Comparison of ENCODE assay signal across 8 cellular contexts in genomic region chr1:212608956-212609700, GRCh38. TPM values are rescaled to one million over a fixed set of nuclear protein-coding genes. Genes with fewer than 3 reads are reported as not detected.
DNase-seq lines count a peak whose midpoint lies in the region; ATAC-seq and TF ChIP-seq lines count a peak whose summit lies in the region.

No MANE protein-coding gene starts in this region.

- ATAC-seq in GM18519 (IDR thresholded peaks at IDR 0.05; ENCODE audit: low FRiP score, unreplicated experiment) (peak; percentile 1), HG03196 (IDR thresholded peaks at IDR 0.05; ENCODE audit: unreplicated experiment) (peak; percentile 5)
- ATAC-seq in activated naive CD8-positive, alpha-beta T cell treated with anti-CD3 and anti-CD28 coated beads, Interleukin-2, amount 50 U/mL, for 24 hours, result peak; percentile 5

- CTCF ChIA-PET in AG04450 (lab: Charles Lee), result interaction anchor here (0.6 to 2.8 kb wide), 16 partner anchors 12 to 1514 kb away, joined by 3 to 16 read pairs (median 4); no protein-coding TSS in a partner anchor

- TF ChIP-seq CTCF in AG04450 (IDR thresholded peaks at IDR 0.05; ENCODE audit: low read depth, low read length) (peak; percentile 67), left ventricle myocardium inferior (IDR thresholded peaks at IDR 0.05; ENCODE audit: borderline replicate concordance) (peak; percentile 64), progenitor cell of endocrine pancreas (IDR thresholded peaks at IDR 0.05; ENCODE audit: unreplicated experiment) (peak; percentile 86)

- DNase-seq in AG04450 (ENCODE audit: low read depth, low spot score), result no peak
- DNase-seq in RKO (ENCODE audit: low spot score), result peak; percentile 46
- DNase-seq in activated naive CD8-positive, alpha-beta T cell treated with anti-CD3 and anti-CD28 coated beads, Interleukin-2, amount 50 U/mL, for 24 hours, result peak; percentile 61
- DNase-seq in left ventricle myocardium inferior, result peak; percentile 47
- peak; percentile 77 for DNase-seq in progenitor cell of endocrine pancreas (ENCODE audit: low spot score, unreplicated experiment)
- no peak for DNase-seq in NCI-H226

- H3K9me3 ChIP-seq in AG04450 (ENCODE audit: control insufficient read depth, insufficient read depth, low read length) (peaks cover 6% of the 10 kb centered on the region; the same call in 1 of the 2 replicates), left ventricle myocardium inferior (replicated peaks) (no peaks in the 10 kb centered on the region)

- H3K4me1 ChIP-seq in left ventricle myocardium inferior, result peaks cover 76% of the 10 kb centered on the region

- peak overlapping the region; percentile 87 for H3K27ac Mint-ChIP-seq in activated naive CD8-positive, alpha-beta T cell treated with anti-CD3 and anti-CD28 coated beads, Interleukin-2, amount 50 U/mL, for 24 hours
- H3K27ac Mint-ChIP-seq in progenitor cell of endocrine pancreas, result peak overlapping the region; percentile 97

- peak overlapping the region; percentile 91 for H3K4me3 Mint-ChIP-seq in activated naive CD8-positive, alpha-beta T cell treated with anti-CD3 and anti-CD28 coated beads, Interleukin-2, amount 50 U/mL, for 24 hours
- peak overlapping the region; percentile 73 for H3K4me3 Mint-ChIP-seq in progenitor cell of endocrine pancreas (ENCODE audit: low read depth)

- peaks cover 61% of the 10 kb centered on the region for H3K4me1 Mint-ChIP-seq in activated naive CD8-positive, alpha-beta T cell treated with anti-CD3 and anti-CD28 coated beads, Interleukin-2, amount 50 U/mL, for 24 hours
- H3K4me1 Mint-ChIP-seq in progenitor cell of endocrine pancreas (ENCODE audit: low read depth), result peaks cover 33% of the 10 kb centered on the region

- peaks cover 22% of the 10 kb centered on the region for H3K36me3 Mint-ChIP-seq in activated naive CD8-positive, alpha-beta T cell treated with anti-CD3 and anti-CD28 coated beads, Interleukin-2, amount 50 U/mL, for 24 hours (ENCODE audit: low read depth)
- peaks cover 1% of the 10 kb centered on the region for H3K36me3 Mint-ChIP-seq in progenitor cell of endocrine pancreas (ENCODE audit: insufficient read depth)

- peaks cover 43% of the 10 kb centered on the region for H3K27me3 Mint-ChIP-seq in activated naive CD8-positive, alpha-beta T cell treated with anti-CD3 and anti-CD28 coated beads, Interleukin-2, amount 50 U/mL, for 24 hours
- peaks cover 58% of the 10 kb centered on the region for H3K27me3 Mint-ChIP-seq in progenitor cell of endocrine pancreas

- no peaks in the 10 kb centered on the region for H3K36me3 ChIP-seq in left ventricle myocardium inferior

- H3K27me3 ChIP-seq in AG04450 (ENCODE audit: control insufficient read depth, insufficient read depth, low read length) (peaks cover 41% of the 10 kb centered on the region), left ventricle myocardium inferior (ENCODE audit: low read depth) (peaks cover 23% of the 10 kb centered on the region)

- H3K4me3 ChIP-seq in AG04450 (ENCODE audit: low read depth, low read length) (peak overlapping the region; percentile 79), left ventricle myocardium inferior (peak overlapping the region; percentile 86)

- intact Hi-C loops in left ventricle myocardium inferior (cut with micrococcal nuclease), result no loop called here

- H3K9me3 Mint-ChIP-seq in activated naive CD8-positive, alpha-beta T cell treated with anti-CD3 and anti-CD28 coated beads, Interleukin-2, amount 50 U/mL, for 24 hours, result no peaks in the 10 kb centered on the region
- no peaks in the 10 kb centered on the region for H3K9me3 Mint-ChIP-seq in progenitor cell of endocrine pancreas (ENCODE audit: low read depth)

- POLR2A ChIA-PET in AG04450 (lab: Yijun Ruan, JAX), result interaction anchor here (0.6 to 1.8 kb wide), 28 partner anchors 9 to 640 kb away, joined by 3 to 45 read pairs (median 6); partner anchors contain the start of genes FLVCR1, NSL1 and TATDN3

- H3K27ac ChIP-seq in AG04450 (ENCODE audit: low read depth, low read length), result peak overlapping the region; percentile 96
- H3K27ac ChIP-seq in left ventricle myocardium inferior (replicated peaks), result peak overlapping the region; percentile 98

RNA-seq across cellular contexts. Expression of gene ATF3, which starts 0.6 kb away (rescaled TPM):
- 5.5 TPM in 2 replicates for polyA plus RNA-seq in AG04450 (2011; rRNA removed)
- 9.8 and 21.2 TPM in 2 replicates for polyA minus RNA-seq in AG04450 (2011; rRNA and poly(A)+ RNA removed)
- total RNA-seq in left ventricle myocardium inferior, result 20.0 TPM
- total RNA-seq in progenitor cell of endocrine pancreas, result 14.6 and 18.2 TPM in 2 replicates

Comparison
In these comparisons a context has a peak if more than half of its experiments do, and no peak if none do; other contexts are left out.
1. DNase-seq: peak in RKO (single experiment), activated naive CD8-positive, alpha-beta T cell treated with anti-CD3 and anti-CD28 coated beads, Interleukin-2, amount 50 U/mL, for 24 hours (single experiment), left ventricle myocardium inferior (single experiment) and progenitor cell of endocrine pancreas (single experiment); none in AG04450 (single experiment) and NCI-H226 (single experiment).
2. Peak in every context shown above with its lines, with median percentiles within 50 percentile points of each other: CTCF ChIP-seq and ATAC-seq.